ENCODE assay signal across 8 cellular contexts in genomic region chr2:60553992-60554648, GRCh38. TPM values are rescaled to one million over a fixed set of nuclear protein-coding genes. Genes with fewer than 3 reads are reported as not detected.
A peak's percentile ranks its signal among the peaks of the same experiment; 100 is the strongest.
DNase-seq lines count a peak whose midpoint lies in the region; ATAC-seq and TF ChIP-seq lines count a peak whose summit lies in the region.

No MANE protein-coding gene starts in this region.

- DNase-seq in Daoy (ENCODE audit: low read depth) (peak; percentile 67), HAP-1 (ENCODE audit: low spot score in 2 of 2) (peak; percentile 47 to 72), RWPE2 (ENCODE audit: low spot score) (no peak), ecto neural progenitor cell (ENCODE audit: low spot score) (peak; percentile 69), mesothelial cell of epicardium (ENCODE audit: low spot score in 2 of 2, unreplicated experiment in 2 of 2) (peak; percentile 62 to 80), ureter (ENCODE audit: low spot score) (peak; percentile 57), hepatic stellate cell (ENCODE audit: low spot score) (no peak)

- peak; percentile 28 for ATAC-seq in RWPE2 (ENCODE audit: low read depth)
- ATAC-seq in GM18858 (IDR thresholded peaks at IDR 0.05; ENCODE audit: unreplicated experiment): no peak

- H3K27ac ChIP-seq in RWPE2 (ENCODE audit: poor library complexity, severe bottlenecking): peak overlapping the region; percentile 74

- H3K9me3 Mint-ChIP-seq in mesothelial cell of epicardium: no peaks in the 10 kb centered on the region

- peaks cover 18% of the 10 kb centered on the region for H3K4me1 ChIP-seq in HAP-1
- peaks cover under 1% of the 10 kb centered on the region for H3K4me1 ChIP-seq in RWPE2 (ENCODE audit: insufficient read depth, poor library complexity, severe bottlenecking)

- H3K27me3 ChIP-seq in HAP-1 (ENCODE audit: low read depth) (peaks cover 15% of the 10 kb centered on the region), RWPE2 (ENCODE audit: insufficient read depth, poor library complexity, severe bottlenecking) (peaks cover 62% of the 10 kb centered on the region)

- H3K36me3 Mint-ChIP-seq in mesothelial cell of epicardium: no peaks in the 10 kb centered on the region

- H3K4me3 ChIP-seq in HAP-1: peak overlapping the region; percentile 63
- H3K4me3 ChIP-seq in RWPE2 (ENCODE audit: severe bottlenecking): peak overlapping the region; percentile 50

- H3K4me3 Mint-ChIP-seq in mesothelial cell of epicardium: peak overlapping the region; percentile 85

- H3K36me3 ChIP-seq in HAP-1 (replicated peaks) (no peaks in the 10 kb centered on the region), RWPE2 (ENCODE audit: low read depth) (no peaks in the 10 kb centered on the region)

- H3K4me1 Mint-ChIP-seq in mesothelial cell of epicardium: peaks cover 22% of the 10 kb centered on the region

- H3K27me3 Mint-ChIP-seq in mesothelial cell of epicardium (ENCODE audit: low read depth): no peaks in the 10 kb centered on the region

- H3K9me3 ChIP-seq in HAP-1: no peaks in the 10 kb centered on the region
- H3K9me3 ChIP-seq in RWPE2 (ENCODE audit: severe bottlenecking): no peaks in the 10 kb centered on the region

- in situ Hi-C loops in HAP-1 (cut with MboI; ENCODE audit: low sequenced_read_pairs): loop anchor here (25.0 kb wide), 1 partner anchor 1267 kb away; no protein-coding TSS in a partner anchor

- peak overlapping the region; percentile 92 for H3K27ac Mint-ChIP-seq in mesothelial cell of epicardium

- TF ChIP-seq CTCF in RWPE2 (IDR thresholded peaks at IDR 0.05; ENCODE audit: poor library complexity, severe bottlenecking) (no peak), mesothelial cell of epicardium (IDR thresholded peaks at IDR 0.05; ENCODE audit: unreplicated experiment) (no peak)

RNA-seq across cellular contexts. Expression of gene BCL11A, which starts 0.7 kb away (rescaled TPM):
- 4.5 and 7.8 TPM in 2 replicates for total RNA-seq in Daoy (2014; rRNA removed; shearing (Covaris generic))
- total RNA-seq in mesothelial cell of epicardium: 139 to 142 TPM (median 141 TPM) in 3 replicates
- total RNA-seq in ureter: 31.4 TPM

Comparison
In these comparisons a context has a peak if more than half of its experiments do, and no peak if none do; other contexts are left out.
1. DNase-seq: peak in Daoy (single experiment), HAP-1 (2 of 2), ecto neural progenitor cell (single experiment), mesothelial cell of epicardium (2 of 2) and ureter (single experiment); none in RWPE2 (single experiment) and hepatic stellate cell (single experiment).